1 cellular context compared by ENCODE assay signal in the genomic region with DNA sequence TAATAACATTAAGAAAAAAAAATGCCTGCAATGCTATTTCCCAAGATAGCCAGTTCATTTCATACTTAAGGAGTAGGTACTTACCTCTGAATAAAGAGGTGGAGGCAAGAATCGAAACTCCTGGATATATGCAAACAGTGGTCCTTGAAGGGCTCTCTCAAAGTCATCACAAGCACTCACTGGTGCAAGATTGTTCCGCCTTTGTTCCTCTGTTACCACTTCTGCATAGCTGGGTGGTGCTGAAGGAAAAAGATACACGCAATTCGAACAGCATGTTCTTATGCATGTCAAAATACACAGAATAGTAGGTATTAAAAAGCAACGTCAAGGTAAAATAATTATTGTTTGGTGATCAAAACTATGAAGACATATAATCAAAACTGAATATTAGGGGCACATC.
TF ChIP-seq lines count a peak whose summit lies in the region.

No MANE protein-coding gene starts in this region.

TF ChIP-seq in HCT116, 20 proteins besides CTCF, POLR2A, EP300 and RAD21:
- TF ChIP-seq POLR2AphosphoS5 (IDR thresholded peaks at IDR 0.05; ENCODE audit: low read depth, low read length), result 0 out of 2 replicates have a peak, but pooled peaks have one; percentile 14
- TF ChIP-seq CBX3 (IDR thresholded peaks at IDR 0.05; ENCODE audit: low read depth), result no peak
- TF ChIP-seq, protein P1, sequence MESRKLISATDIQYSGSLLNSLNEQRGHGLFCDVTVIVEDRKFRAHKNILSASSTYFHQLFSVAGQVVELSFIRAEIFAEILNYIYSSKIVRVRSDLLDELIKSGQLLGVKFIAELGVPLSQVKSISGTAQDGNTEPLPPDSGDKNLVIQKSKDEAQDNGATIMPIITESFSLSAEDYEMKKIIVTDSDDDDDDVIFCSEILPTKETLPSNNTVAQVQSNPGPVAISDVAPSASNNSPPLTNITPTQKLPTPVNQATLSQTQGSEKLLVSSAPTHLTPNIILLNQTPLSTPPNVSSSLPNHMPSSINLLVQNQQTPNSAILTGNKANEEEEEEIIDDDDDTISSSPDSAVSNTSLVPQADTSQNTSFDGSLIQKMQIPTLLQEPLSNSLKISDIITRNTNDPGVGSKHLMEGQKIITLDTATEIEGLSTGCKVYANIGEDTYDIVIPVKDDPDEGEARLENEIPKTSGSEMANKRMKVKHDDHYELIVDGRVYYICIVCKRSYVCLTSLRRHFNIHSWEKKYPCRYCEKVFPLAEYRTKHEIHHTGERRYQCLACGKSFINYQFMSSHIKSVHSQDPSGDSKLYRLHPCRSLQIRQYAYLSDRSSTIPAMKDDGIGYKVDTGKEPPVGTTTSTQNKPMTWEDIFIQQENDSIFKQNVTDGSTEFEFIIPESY (IDR thresholded peaks at IDR 0.05; ENCODE audit: extremely low read depth, insufficient replicate concordance, low read length), result no peak
